ENCODE assay signal across 16 cellular contexts in genomic region chr3:69290430-69290829, GRCh38.
DNase-seq lines count a peak whose midpoint lies in the region; ATAC-seq and TF ChIP-seq lines count a peak whose summit lies in the region.
"Had no signal": no experiment of that assay in that cellular context is flagged by ENCODE, and none has a peak within 500 bp of the region (broad histone marks: within the 10 kb centered on the region; RNA-seq: fewer than 3 reads in every experiment).

No MANE protein-coding gene starts in this region.

- H3K4me3 Mint-ChIP-seq in brain (no peak overlapping the region), neural progenitor cell (no peak overlapping the region)
- H3K4me3 Mint-ChIP-seq: B cell had no signal

- H3K9me3 Mint-ChIP-seq in brain (peaks cover 0 to 2% (median 0%) of the 10 kb centered on the region in 5 experiments), neural progenitor cell (peaks cover 3% of the 10 kb centered on the region)

- H3F3A ChIP-seq in SK-N-SH (replicated peaks; ENCODE audit: insufficient read depth) (peaks cover 20% of the 10 kb centered on the region), neural progenitor cell (ENCODE audit: low read depth) (peaks cover 36% of the 10 kb centered on the region)

- TF ChIP-seq RAD21 in SK-N-SH (IDR thresholded peaks at IDR 0.05; ENCODE audit: low read length) = no peak

- H3K36me3 Mint-ChIP-seq in brain = peaks cover 10% of the 10 kb centered on the region
- H3K36me3 Mint-ChIP-seq in neural progenitor cell = no peaks in the 10 kb centered on the region

- peak overlapping the region in 3 of 5 experiments; percentile 43 to 98 (median 92) for H3K27ac Mint-ChIP-seq in brain
- peak overlapping the region; percentile 72 for H3K27ac Mint-ChIP-seq in neural progenitor cell
- H3K27ac Mint-ChIP-seq: B cell had no signal

- H3K27me3 ChIP-seq in SK-N-SH (ENCODE audit: insufficient read depth) = no peaks in the 10 kb centered on the region
- no peaks in the 10 kb centered on the region for H3K27me3 ChIP-seq in foreskin keratinocyte
- no peaks in the 10 kb centered on the region for H3K27me3 ChIP-seq in neural progenitor cell

- H4K20me1 ChIP-seq in SK-N-SH (ENCODE audit: insufficient read depth) (no peaks in the 10 kb centered on the region), neural progenitor cell (ENCODE audit: low read depth) (no peaks in the 10 kb centered on the region)

- no peak overlapping the region for H2AFZ ChIP-seq in SK-N-SH (ENCODE audit: low read depth)
- H2AFZ ChIP-seq in neural progenitor cell (replicated peaks) = no peak overlapping the region

- H3K27me3 Mint-ChIP-seq in brain (peaks cover 3% of the 10 kb centered on the region), neural progenitor cell (ENCODE audit: insufficient read depth, low read depth) (peaks cover 7% of the 10 kb centered on the region)
- H3K27me3 Mint-ChIP-seq: B cell had no signal

- H3K9me2 ChIP-seq in SK-N-SH = no peaks in the 10 kb centered on the region

- H3K4me1 ChIP-seq in SK-N-SH (ENCODE audit: control insufficient read depth in 1 of 2, insufficient read depth in 2 of 2, low read depth in 1 of 2, low read length in 1 of 2) = peaks cover 7 to 15% of the 10 kb centered on the region in 2 experiments; a peak in 3 of 4 replicates
- peaks cover 46% of the 10 kb centered on the region for H3K4me1 ChIP-seq in foreskin keratinocyte
- peaks cover 56% of the 10 kb centered on the region for H3K4me1 ChIP-seq in neural progenitor cell

- H3K4me3 ChIP-seq in SK-N-SH (ENCODE audit: low read depth in 2 of 2, low read length in 1 of 2) (no peak overlapping the region), neural progenitor cell (no peak overlapping the region)
- H3K4me3 ChIP-seq: HAP-1 had no signal

- no peak overlapping the region for H3K4me2 ChIP-seq in SK-N-SH
- peak overlapping the region; percentile 23 for H3K4me2 ChIP-seq in neural progenitor cell

- H3K9ac ChIP-seq in SK-N-SH (no peak overlapping the region), neural progenitor cell (no peak overlapping the region)

- H3K79me2 ChIP-seq in SK-N-SH (ENCODE audit: insufficient read depth) = no peaks in the 10 kb centered on the region
- no peaks in the 10 kb centered on the region for H3K79me2 ChIP-seq in neural progenitor cell (ENCODE audit: low read depth)

- TF ChIP-seq EP300 in SK-N-SH (IDR thresholded peaks at IDR 0.05; ENCODE audit: borderline replicate concordance in 1 of 2, low read depth in 1 of 2, low read length in 1 of 2) = no peak

- ATAC-seq in SK-N-SH treated with all-trans-retinoic acid at 6 μM for 48 hours (no peak), foreskin keratinocyte (no peak)
- ATAC-seq: PC-3 had no signal

- POLR2A ChIA-PET in SK-N-SH (lab: Yijun Ruan, JAX) = no interaction called here

- TF ChIP-seq CTCF in SK-N-SH (IDR thresholded peaks at IDR 0.05) = no peak
- no peak for TF ChIP-seq CTCF in brain (conservative IDR thresholded peaks at IDR 0.05)
- TF ChIP-seq CTCF in foreskin keratinocyte (conservative IDR thresholded peaks at IDR 0.05) = no peak
- no peak for TF ChIP-seq CTCF in neural progenitor cell (IDR thresholded peaks at IDR 0.05)
- TF ChIP-seq CTCF in GM20000 (IDR thresholded peaks at IDR 0.05; ENCODE audit: extremely low read depth, missing control alignments) = no peak

- H3K9me3 ChIP-seq in SK-N-SH (no peaks in the 10 kb centered on the region), neural progenitor cell (ENCODE audit: low read depth) (no peaks in the 10 kb centered on the region)
- H3K9me3 ChIP-seq: HAP-1 had no signal

- CTCF ChIA-PET in SK-N-SH (lab: Yijun Ruan, JAX) = interaction anchor here (1.9 to 5.9 kb wide), 3 partner anchors 16 to 129 kb away, joined by 6 to 26 read pairs (median 11); no protein-coding TSS in a partner anchor

- DNase-seq in SK-N-SH = no peak
- DNase-seq in foreskin keratinocyte = no peak
- DNase-seq in neural progenitor cell (ENCODE audit: low spot score) = peak; percentile 8
- DNase-seq in GF-D8 (lab: John Stamatoyannopoulos, UW) = no peak
- no peak for DNase-seq in anterior cingulate cortex (lab: John Stamatoyannopoulos, UW)
- no peak for DNase-seq in GM20000 (ENCODE audit: low spot score)
- DNase-seq: KG1, NCI-H2107, NCI-H226, NCI-H524, PC-3 had no signal

- H3K27ac ChIP-seq in SK-N-SH (ENCODE audit: low read depth in 2 of 2, low read length in 1 of 2) (no peak overlapping the region), foreskin keratinocyte (peak overlapping the region; percentile 89), neural progenitor cell (no peak overlapping the region)
- H3K27ac ChIP-seq: 22Rv1 had no signal

- WGBS in SK-N-SH (ENCODE audit: low lambda C conversion rate) = 79% methylated on average over 3 of the region's 3 CpGs

- peaks cover 78% of the 10 kb centered on the region for H3K4me1 Mint-ChIP-seq in brain
- peaks cover 70% of the 10 kb centered on the region for H3K4me1 Mint-ChIP-seq in neural progenitor cell
- H3K4me1 Mint-ChIP-seq: B cell had no signal

- H3K36me3 ChIP-seq in SK-N-SH (replicated peaks in 1 of 2; ENCODE audit: control insufficient read depth in 1 of 2, insufficient read depth in 2 of 2, low read length in 1 of 2) (peaks cover 0 to 10% of the 10 kb centered on the region in 2 experiments), neural progenitor cell (no peaks in the 10 kb centered on the region)
- H3K36me3 ChIP-seq: HAP-1 had no signal

TF ChIP-seq in SK-N-SH, 30 proteins besides CTCF, POLR2A, EP300 and RAD21:
- TF ChIP-seq SIN3A (IDR thresholded peaks at IDR 0.05; ENCODE audit: borderline replicate concordance, low read depth, low read length) = no peak
- peak; percentile 15; the same call in 1 of the 2 replicates for TF ChIP-seq GATA2 (CRISPR knock-in tag; IDR thresholded peaks at IDR 0.05)
- TF ChIP-seq USF1 (IDR thresholded peaks at IDR 0.05; ENCODE audit: borderline replicate concordance, low read depth) = no peak

TF ChIP-seq in SK-N-SH treated with all-trans-retinoic acid at 6 μM for 48 hours, 23 proteins besides CTCF, POLR2A, EP300 and RAD21:
- TF ChIP-seq PATZ1 (CRISPR knock-in tag; IDR thresholded peaks at IDR 0.05; ENCODE audit: borderline replicate concordance) = no peak
- TF ChIP-seq CSRNP3 (CRISPR knock-in tag; IDR thresholded peaks at IDR 0.05) = no peak
- TF ChIP-seq ESRRG (CRISPR knock-in tag; IDR thresholded peaks at IDR 0.05) = no peak
- TF ChIP-seq ZC3H10 (CRISPR knock-in tag; IDR thresholded peaks at IDR 0.05) = no peak
- no peak for TF ChIP-seq ZFP3 (CRISPR knock-in tag; IDR thresholded peaks at IDR 0.05)
- TF ChIP-seq OSR1 (CRISPR knock-in tag; IDR thresholded peaks at IDR 0.05) = no peak
- TF ChIP-seq GLIS3 (CRISPR knock-in tag; IDR thresholded peaks at IDR 0.05) = no peak
- no peak for TF ChIP-seq ZFP30 (CRISPR knock-in tag; IDR thresholded peaks at IDR 0.05)
